In genomic region chr1:92408825-92409224, GRCh38 we compare ENCODE assay signal across 21 cellular contexts.
DNase-seq lines count a peak whose midpoint lies in the region; ATAC-seq and TF ChIP-seq lines count a peak whose summit lies in the region.
"Had no signal": no experiment of that assay in that cellular context is flagged by ENCODE, and none has a peak within 500 bp of the region (broad histone marks: within the 10 kb centered on the region; RNA-seq: fewer than 3 reads in every experiment).

No MANE protein-coding gene starts in this region.

- no peaks in the 10 kb centered on the region for H3K9me2 ChIP-seq in Loucy (replicated peaks; ENCODE audit: low read depth, low read length)

- H4K20me1 ChIP-seq in DND-41 (ENCODE audit: insufficient read depth, low read length) (no peaks in the 10 kb centered on the region), Loucy (ENCODE audit: insufficient read depth, low read length, poor library complexity, severe bottlenecking) (no peaks in the 10 kb centered on the region)

- H2AFZ ChIP-seq in DND-41 (ENCODE audit: low read depth, low read length) (no peak overlapping the region), Loucy (ENCODE audit: low read length) (peak overlapping the region; percentile 16; the same call in 1 of the 2 replicates)
- H2AFZ ChIP-seq: neural progenitor cell had no signal

- DNase-seq in DND-41 = no peak
- DNase-seq in choroid plexus epithelial cell (ENCODE audit: low read depth) = peak; percentile 81
- DNase-seq in retinal pigment epithelial cell (ENCODE audit: low read depth) = peak; percentile 54
- DNase-seq in natural killer cell treated with Interleukin-12 subunit alpha and Interleukin-12 subunit beta and Interleukin-15 and Interleukin-18, amount 100 ng/mL, for 72 hours (ENCODE audit: low spot score) = no peak
- no peak for DNase-seq in NK-92 (lab: John Stamatoyannopoulos, UW; ENCODE audit: unreplicated experiment)
- DNase-seq: activated CD4-positive, alpha-beta T cell treated with anti-CD3 and anti-CD28 coated beads, Interleukin-2, amount 50 U/mL, for 48 hours; activated CD8-positive, alpha-beta memory T cell treated with anti-CD3 and anti-CD28 coated beads, Interleukin-2, amount 50 U/mL, for 48 hours; activated naive CD8-positive, alpha-beta T cell treated with anti-CD3 and anti-CD28 coated beads for 36 hours; hippocampal formation; mucosa of descending colon; NCI-H146; NCI-H69; substantia nigra; uterus; WERI-Rb-1 had no signal

- H3K9ac ChIP-seq in DND-41 (ENCODE audit: low read depth, low read length) = no peak overlapping the region
- no peak overlapping the region for H3K9ac ChIP-seq in Loucy (ENCODE audit: low read depth, low read length, poor library complexity, severe bottlenecking)
- H3K9ac ChIP-seq: neural progenitor cell had no signal

- H3K27ac Mint-ChIP-seq in natural killer cell treated with Interleukin-12 subunit alpha and Interleukin-12 subunit beta and Interleukin-15 and Interleukin-18, amount 100 ng/mL, for 72 hours = no peak overlapping the region
- H3K27ac Mint-ChIP-seq: activated naive CD8-positive, alpha-beta T cell treated with anti-CD3 and anti-CD28 coated beads for 36 hours; activated T-helper 2 cell treated with anti-CD3 and anti-CD28 coated beads, Interferon-gamma antibody, Interleukin-2, Interleukin-4, amounts not matched to agents 10 μg/mL and 5 μg/mL and 100 μg/mL, durations not matched to agents 14 hours and 24 hours and 36 hours; neural progenitor cell; progenitor cell of endocrine pancreas had no signal

- H3K36me3 ChIP-seq in DND-41 (ENCODE audit: insufficient read depth, low read length) (no peaks in the 10 kb centered on the region), Loucy (ENCODE audit: insufficient read depth, low read length) (no peaks in the 10 kb centered on the region)
- H3K36me3 ChIP-seq: cardiac muscle cell, neural progenitor cell, uterus, WERI-Rb-1 had no signal

- TF ChIP-seq CTCF in DND-41 (IDR thresholded peaks at IDR 0.05; ENCODE audit: borderline replicate concordance, extremely low read depth, low read length, poor library complexity, severe bottlenecking) = no peak
- no peak for TF ChIP-seq CTCF in Loucy (conservative IDR thresholded peaks at IDR 0.05; ENCODE audit: low read length)
- TF ChIP-seq CTCF in choroid plexus epithelial cell (conservative IDR thresholded peaks at IDR 0.05; ENCODE audit: low read depth, low read length) = no peak
- no peak for TF ChIP-seq CTCF in retinal pigment epithelial cell (conservative IDR thresholded peaks at IDR 0.05; ENCODE audit: low read depth, low read length)

- H3K9me3 ChIP-seq in DND-41 (ENCODE audit: insufficient read depth, low read length, severe bottlenecking) (peaks cover 5% of the 10 kb centered on the region), Loucy (ENCODE audit: insufficient read depth, low read depth, low read length) (peaks cover 4% of the 10 kb centered on the region; the same call in 1 of the 2 replicates)
- H3K9me3 ChIP-seq: mucosa of descending colon, uterus had no signal

- no peak overlapping the region for H3K4me3 ChIP-seq in DND-41 (ENCODE audit: low read depth in 1 of 2, low read length in 2 of 2)
- H3K4me3 ChIP-seq in Loucy (ENCODE audit: low read length, poor library complexity, severe bottlenecking) = no peak overlapping the region
- H3K4me3 ChIP-seq in choroid plexus epithelial cell (ENCODE audit: low read depth, low read length) = no peak overlapping the region
- no peak overlapping the region for H3K4me3 ChIP-seq in retinal pigment epithelial cell (ENCODE audit: low read length)
- H3K4me3 ChIP-seq: cardiac muscle cell, mucosa of descending colon, neural progenitor cell, uterus had no signal

- H3K4me1 Mint-ChIP-seq in natural killer cell treated with Interleukin-12 subunit alpha and Interleukin-12 subunit beta and Interleukin-15 and Interleukin-18, amount 100 ng/mL, for 72 hours (ENCODE audit: low read depth in 2 of 2) = peaks cover 0 to 13% of the 10 kb centered on the region in 2 donors
- H3K4me1 Mint-ChIP-seq: neural progenitor cell had no signal

- H3K4me2 ChIP-seq in DND-41 (ENCODE audit: insufficient read depth, low read length) (no peak overlapping the region; the same call in 1 of the 2 replicates), Loucy (ENCODE audit: low read depth, low read length, poor library complexity, severe bottlenecking) (no peak overlapping the region)
- H3K4me2 ChIP-seq: neural progenitor cell had no signal

- no peak overlapping the region for H3K4me3 Mint-ChIP-seq in natural killer cell treated with Interleukin-12 subunit alpha and Interleukin-12 subunit beta and Interleukin-15 and Interleukin-18, amount 100 ng/mL, for 72 hours
- H3K4me3 Mint-ChIP-seq: activated naive CD8-positive, alpha-beta T cell treated with anti-CD3 and anti-CD28 coated beads for 36 hours; neural progenitor cell had no signal

- H3F3A ChIP-seq in Loucy (ENCODE audit: low read depth) = no peaks in the 10 kb centered on the region

- H3K4me1 ChIP-seq in DND-41 (ENCODE audit: insufficient read depth, low read length) (peaks cover 50% of the 10 kb centered on the region), Loucy (ENCODE audit: insufficient read depth, low read length, poor library complexity, severe bottlenecking) (peaks cover 36% of the 10 kb centered on the region)
- H3K4me1 ChIP-seq: neural progenitor cell, uterus had no signal

- H3K79me2 ChIP-seq in DND-41 (ENCODE audit: insufficient read depth, low read length) (no peaks in the 10 kb centered on the region), Loucy (ENCODE audit: insufficient read depth, low read length) (no peaks in the 10 kb centered on the region)

- peaks cover 4% of the 10 kb centered on the region for H3K9me3 Mint-ChIP-seq in natural killer cell treated with Interleukin-12 subunit alpha and Interleukin-12 subunit beta and Interleukin-15 and Interleukin-18, amount 100 ng/mL, for 72 hours

- peaks cover 0 to 3% of the 10 kb centered on the region in 2 donors for H3K27me3 Mint-ChIP-seq in natural killer cell treated with Interleukin-12 subunit alpha and Interleukin-12 subunit beta and Interleukin-15 and Interleukin-18, amount 100 ng/mL, for 72 hours
- H3K27me3 Mint-ChIP-seq: activated naive CD8-positive, alpha-beta T cell treated with anti-CD3 and anti-CD28 coated beads for 36 hours; progenitor cell of endocrine pancreas had no signal

- H3K27me3 ChIP-seq in DND-41 (ENCODE audit: insufficient read depth, low read length, poor library complexity) (no peaks in the 10 kb centered on the region), Loucy (ENCODE audit: insufficient read depth, low read length, poor library complexity, severe bottlenecking) (no peaks in the 10 kb centered on the region)
- H3K27me3 ChIP-seq: cardiac muscle cell, neural progenitor cell, uterus had no signal

- H3K27ac ChIP-seq in DND-41 (ENCODE audit: low read length) = peak overlapping the region; percentile 79
- H3K27ac ChIP-seq: cardiac muscle cell, neural progenitor cell, uterus, WERI-Rb-1 had no signal

- no peak for ATAC-seq in DND-41 (ENCODE audit: insufficient read depth, low read depth)
- ATAC-seq in natural killer cell treated with Interleukin-12 subunit alpha and Interleukin-12 subunit beta and Interleukin-15 and Interleukin-18, amount 100 ng/mL, for 72 hours = no peak
- ATAC-seq in activated CD4-positive, CD25-positive, alpha-beta regulatory T cell treated with anti-CD3 and anti-CD28 coated beads, Interleukin-2, amount 50 U/mL, for 24 hours = no peak
- ATAC-seq: mucosa of descending colon had no signal

- peaks cover 5% of the 10 kb centered on the region for H3K36me3 Mint-ChIP-seq in natural killer cell treated with Interleukin-12 subunit alpha and Interleukin-12 subunit beta and Interleukin-15 and Interleukin-18, amount 100 ng/mL, for 72 hours

Comparison
In these comparisons a context has a peak if more than half of its experiments do, and no peak if none do; other contexts are left out.
1. DNase-seq: peak in choroid plexus epithelial cell (single experiment) and retinal pigment epithelial cell (single experiment); none in DND-41 (single experiment), natural killer cell treated with Interleukin-12 subunit alpha and Interleukin-12 subunit beta and Interleukin-15 and Interleukin-18, amount 100 ng/mL, for 72 hours (single experiment) and NK-92 (single experiment).